ENCODE assay signal across 8 cellular contexts in genomic region chr4:86453611-86454072, GRCh38.
DNase-seq lines count a peak whose midpoint lies in the region; TF ChIP-seq lines count a peak whose summit lies in the region.
"Not testable (repeated sequence)": the region's sequence is repeated elsewhere in the genome, so short reads cannot be mapped to it uniquely, and the experiment has no call there.

No MANE protein-coding gene starts in this region.

- POLR2A ChIA-PET in HEK293 (lab: Yijun Ruan, JAX): not testable (repeated sequence)

- intact Hi-C loops in esophagus muscularis mucosa (cut with DNase I): not testable (repeated sequence)

- CTCF ChIA-PET in HEK293 (lab: Yijun Ruan, JAX): interaction anchor here (1.0 kb wide), 1 partner anchor 373 kb away, joined by 3 read pairs; no protein-coding TSS in a partner anchor

- TF ChIP-seq EP300 in esophagus muscularis mucosa (IDR thresholded peaks at IDR 0.05): not testable (repeated sequence)

- DNase-seq in NCI-H146 (lab: John Stamatoyannopoulos, UW) (peak; percentile 33), NCI-H345 treated with DMSO at 0.1 percent for 48 hours (lab: John Stamatoyannopoulos, UW; ENCODE audit: unreplicated experiment) (peak; percentile 28), SK-N-DZ (ENCODE audit: low spot score) (peak; percentile 77), kidney tubule cell (ENCODE audit: low spot score) (peak; percentile 8), retina (peak; percentile 27)
- not testable (repeated sequence) for DNase-seq in esophagus muscularis mucosa (ENCODE audit: extremely low spot score)

- H3K4me1 ChIP-seq in HEK293 (ENCODE audit: control insufficient read depth, insufficient read depth, low read length): not testable (repeated sequence)
- peaks cover 0 to 26% (median 22%) of the 10 kb centered on the region in 4 donors for H3K4me1 ChIP-seq in esophagus muscularis mucosa

- TF ChIP-seq POLR2A in esophagus muscularis mucosa (IDR thresholded peaks at IDR 0.05; ENCODE audit: low read depth): not testable (repeated sequence)

- H3K4me3 ChIP-seq in HEK293 (ENCODE audit: low read depth, low read length): not testable (repeated sequence)
- H3K4me3 ChIP-seq in esophagus muscularis mucosa: peak overlapping the region in 1 of 4 donors; percentile 51

- H3K9me3 ChIP-seq in HEK293 (ENCODE audit: control insufficient read depth, insufficient read depth, low read depth, low read length); esophagus muscularis mucosa: not testable (repeated sequence)

- H3K27ac ChIP-seq in C4-2B (peak overlapping the region; percentile 63), esophagus muscularis mucosa (replicated peaks in 1 of 4) (peak overlapping the region; percentile 72 to 78 (median 75))
- H3K27ac ChIP-seq in HEK293 (ENCODE audit: extremely low read depth, low read depth, low read length): not testable (repeated sequence)

- TF ChIP-seq CTCF in C4-2B (conservative IDR thresholded peaks at IDR 0.05); HEK293 (tag by site-specific recombination; IDR thresholded peaks at IDR 0.05); esophagus muscularis mucosa (IDR thresholded peaks at IDR 0.05): not testable (repeated sequence)

- WGBS in esophagus muscularis mucosa: 67% methylated on average over 2 of the region's 2 CpGs

- not testable (repeated sequence) for H3K27me3 ChIP-seq in esophagus muscularis mucosa

- not testable (repeated sequence) for H3K36me3 ChIP-seq in HEK293 (ENCODE audit: control insufficient read depth in 2 of 2, insufficient read depth in 1 of 2, low read length in 2 of 2); esophagus muscularis mucosa

TF ChIP-seq in HEK293, 187 proteins besides CTCF, POLR2A, EP300 and RAD21:
- peak; percentile 25; the same call in 1 of the 2 replicates for TF ChIP-seq GLIS1 (tag by site-specific recombination; IDR thresholded peaks at IDR 0.05)
TF ChIP-seq in HEK293: peak in this region for 1; not testable (repeated sequence) for 186.
